Comparison of ENCODE assay signal across 1 cellular context in the genomic region with DNA sequence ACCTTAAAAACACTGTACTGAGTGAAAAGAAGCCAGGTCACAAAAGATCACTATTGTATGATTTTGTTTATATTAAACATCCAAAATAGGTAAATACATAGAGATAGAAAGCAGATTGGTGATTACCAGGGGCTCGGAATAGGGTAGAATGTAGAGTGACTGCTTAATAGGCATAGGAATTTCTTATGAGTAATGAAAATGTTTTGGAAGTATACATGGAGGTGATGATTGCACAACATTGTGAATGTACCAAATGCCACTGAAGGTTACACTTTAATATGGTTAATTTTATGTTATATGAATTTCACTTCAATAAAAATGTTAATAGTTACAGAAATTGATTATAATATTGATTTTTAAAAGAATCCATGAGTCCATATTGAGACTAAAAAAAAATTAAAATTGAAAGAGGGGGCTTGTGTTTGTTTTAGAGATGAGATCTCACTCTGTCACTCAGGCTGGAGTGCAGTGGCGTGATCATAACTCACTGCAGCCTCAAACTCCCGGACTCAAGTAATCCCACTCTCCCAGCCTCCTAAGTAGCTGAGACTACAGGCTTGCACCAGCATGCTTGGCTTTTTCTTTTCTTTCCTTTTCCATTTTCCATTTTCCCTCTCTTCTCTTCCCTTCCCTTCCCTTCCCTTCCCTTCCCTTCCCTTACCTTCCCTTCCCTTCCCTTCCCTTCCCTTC.
A peak's percentile ranks its signal among the peaks of the same experiment; 100 is the strongest.
TF ChIP-seq lines count a peak whose summit lies in the region.

No MANE protein-coding gene starts in this region.

TF ChIP-seq in K562, 482 proteins besides CTCF, POLR2A, EP300 and RAD21 (continued from another document and continues in another):
- TF ChIP-seq, protein P1, sequence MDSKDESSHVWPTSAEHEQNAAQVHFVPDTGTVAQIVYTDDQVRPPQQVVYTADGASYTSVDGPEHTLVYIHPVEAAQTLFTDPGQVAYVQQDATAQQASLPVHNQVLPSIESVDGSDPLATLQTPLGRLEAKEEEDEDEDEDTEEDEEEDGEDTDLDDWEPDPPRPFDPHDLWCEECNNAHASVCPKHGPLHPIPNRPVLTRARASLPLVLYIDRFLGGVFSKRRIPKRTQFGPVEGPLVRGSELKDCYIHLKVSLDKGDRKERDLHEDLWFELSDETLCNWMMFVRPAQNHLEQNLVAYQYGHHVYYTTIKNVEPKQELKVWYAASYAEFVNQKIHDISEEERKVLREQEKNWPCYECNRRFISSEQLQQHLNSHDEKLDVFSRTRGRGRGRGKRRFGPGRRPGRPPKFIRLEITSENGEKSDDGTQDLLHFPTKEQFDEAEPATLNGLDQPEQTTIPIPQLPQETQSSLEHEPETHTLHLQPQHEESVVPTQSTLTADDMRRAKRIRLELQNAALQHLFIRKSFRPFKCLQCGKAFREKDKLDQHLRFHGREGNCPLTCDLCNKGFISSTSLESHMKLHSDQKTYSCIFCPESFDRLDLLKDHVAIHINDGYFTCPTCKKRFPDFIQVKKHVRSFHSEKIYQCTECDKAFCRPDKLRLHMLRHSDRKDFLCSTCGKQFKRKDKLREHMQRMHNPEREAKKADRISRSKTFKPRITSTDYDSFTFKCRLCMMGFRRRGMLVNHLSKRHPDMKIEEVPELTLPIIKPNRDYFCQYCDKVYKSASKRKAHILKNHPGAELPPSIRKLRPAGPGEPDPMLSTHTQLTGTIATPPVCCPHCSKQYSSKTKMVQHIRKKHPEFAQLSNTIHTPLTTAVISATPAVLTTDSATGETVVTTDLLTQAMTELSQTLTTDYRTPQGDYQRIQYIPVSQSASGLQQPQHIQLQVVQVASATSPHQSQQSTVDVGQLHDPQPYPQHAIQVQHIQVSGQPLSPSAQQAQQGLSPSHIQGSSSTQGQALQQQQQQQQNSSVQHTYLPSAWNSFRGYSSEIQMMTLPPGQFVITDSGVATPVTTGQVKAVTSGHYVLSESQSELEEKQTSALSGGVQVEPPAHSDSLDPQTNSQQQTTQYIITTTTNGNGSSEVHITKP (IDR thresholded peaks at IDR 0.05; ENCODE audit: partially characterized antibody): peak; percentile 23
- TF ChIP-seq KLF13 (tag; IDR thresholded peaks at IDR 0.05; ENCODE audit: borderline replicate concordance, low read depth) (no peak), HSF4 (CRISPR knock-in tag; IDR thresholded peaks at IDR 0.05; ENCODE audit: borderline replicate concordance) (no peak), LARP7 (IDR thresholded peaks at IDR 0.05) (no peak), EZH2 (IDR thresholded peaks at IDR 0.05; ENCODE audit: borderline replicate concordance, low read depth, low read length) (no peak), ZNF696 (CRISPR knock-in tag; conservative IDR thresholded peaks at IDR 0.05) (no peak), POLR2B (IDR thresholded peaks at IDR 0.05; ENCODE audit: low read depth, partially characterized antibody) (no peak), HNRNPK (IDR thresholded peaks at IDR 0.05; ENCODE audit: low read depth, low read length, poor library complexity, severe bottlenecking) (peak; percentile 51), POLR3A (IDR thresholded peaks at IDR 0.05; ENCODE audit: borderline replicate concordance, extremely low read depth, insufficient read depth, insufficient read length) (no peak), ZNF76 (CRISPR knock-in tag; IDR thresholded peaks at IDR 0.05; ENCODE audit: borderline replicate concordance) (no peak)
- TF ChIP-seq, protein P2, sequence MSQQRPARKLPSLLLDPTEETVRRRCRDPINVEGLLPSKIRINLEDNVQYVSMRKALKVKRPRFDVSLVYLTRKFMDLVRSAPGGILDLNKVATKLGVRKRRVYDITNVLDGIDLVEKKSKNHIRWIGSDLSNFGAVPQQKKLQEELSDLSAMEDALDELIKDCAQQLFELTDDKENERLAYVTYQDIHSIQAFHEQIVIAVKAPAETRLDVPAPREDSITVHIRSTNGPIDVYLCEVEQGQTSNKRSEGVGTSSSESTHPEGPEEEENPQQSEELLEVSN (IDR thresholded peaks at IDR 0.05; ENCODE audit: borderline replicate concordance in 1 of 2, extremely low read depth in 1 of 2, insufficient read depth in 1 of 2, insufficient read length in 1 of 2, low read depth in 1 of 2, low read length in 1 of 2, poor library complexity in 1 of 2, severe bottlenecking in 1 of 2): no peak
- TF ChIP-seq, protein P3, sequence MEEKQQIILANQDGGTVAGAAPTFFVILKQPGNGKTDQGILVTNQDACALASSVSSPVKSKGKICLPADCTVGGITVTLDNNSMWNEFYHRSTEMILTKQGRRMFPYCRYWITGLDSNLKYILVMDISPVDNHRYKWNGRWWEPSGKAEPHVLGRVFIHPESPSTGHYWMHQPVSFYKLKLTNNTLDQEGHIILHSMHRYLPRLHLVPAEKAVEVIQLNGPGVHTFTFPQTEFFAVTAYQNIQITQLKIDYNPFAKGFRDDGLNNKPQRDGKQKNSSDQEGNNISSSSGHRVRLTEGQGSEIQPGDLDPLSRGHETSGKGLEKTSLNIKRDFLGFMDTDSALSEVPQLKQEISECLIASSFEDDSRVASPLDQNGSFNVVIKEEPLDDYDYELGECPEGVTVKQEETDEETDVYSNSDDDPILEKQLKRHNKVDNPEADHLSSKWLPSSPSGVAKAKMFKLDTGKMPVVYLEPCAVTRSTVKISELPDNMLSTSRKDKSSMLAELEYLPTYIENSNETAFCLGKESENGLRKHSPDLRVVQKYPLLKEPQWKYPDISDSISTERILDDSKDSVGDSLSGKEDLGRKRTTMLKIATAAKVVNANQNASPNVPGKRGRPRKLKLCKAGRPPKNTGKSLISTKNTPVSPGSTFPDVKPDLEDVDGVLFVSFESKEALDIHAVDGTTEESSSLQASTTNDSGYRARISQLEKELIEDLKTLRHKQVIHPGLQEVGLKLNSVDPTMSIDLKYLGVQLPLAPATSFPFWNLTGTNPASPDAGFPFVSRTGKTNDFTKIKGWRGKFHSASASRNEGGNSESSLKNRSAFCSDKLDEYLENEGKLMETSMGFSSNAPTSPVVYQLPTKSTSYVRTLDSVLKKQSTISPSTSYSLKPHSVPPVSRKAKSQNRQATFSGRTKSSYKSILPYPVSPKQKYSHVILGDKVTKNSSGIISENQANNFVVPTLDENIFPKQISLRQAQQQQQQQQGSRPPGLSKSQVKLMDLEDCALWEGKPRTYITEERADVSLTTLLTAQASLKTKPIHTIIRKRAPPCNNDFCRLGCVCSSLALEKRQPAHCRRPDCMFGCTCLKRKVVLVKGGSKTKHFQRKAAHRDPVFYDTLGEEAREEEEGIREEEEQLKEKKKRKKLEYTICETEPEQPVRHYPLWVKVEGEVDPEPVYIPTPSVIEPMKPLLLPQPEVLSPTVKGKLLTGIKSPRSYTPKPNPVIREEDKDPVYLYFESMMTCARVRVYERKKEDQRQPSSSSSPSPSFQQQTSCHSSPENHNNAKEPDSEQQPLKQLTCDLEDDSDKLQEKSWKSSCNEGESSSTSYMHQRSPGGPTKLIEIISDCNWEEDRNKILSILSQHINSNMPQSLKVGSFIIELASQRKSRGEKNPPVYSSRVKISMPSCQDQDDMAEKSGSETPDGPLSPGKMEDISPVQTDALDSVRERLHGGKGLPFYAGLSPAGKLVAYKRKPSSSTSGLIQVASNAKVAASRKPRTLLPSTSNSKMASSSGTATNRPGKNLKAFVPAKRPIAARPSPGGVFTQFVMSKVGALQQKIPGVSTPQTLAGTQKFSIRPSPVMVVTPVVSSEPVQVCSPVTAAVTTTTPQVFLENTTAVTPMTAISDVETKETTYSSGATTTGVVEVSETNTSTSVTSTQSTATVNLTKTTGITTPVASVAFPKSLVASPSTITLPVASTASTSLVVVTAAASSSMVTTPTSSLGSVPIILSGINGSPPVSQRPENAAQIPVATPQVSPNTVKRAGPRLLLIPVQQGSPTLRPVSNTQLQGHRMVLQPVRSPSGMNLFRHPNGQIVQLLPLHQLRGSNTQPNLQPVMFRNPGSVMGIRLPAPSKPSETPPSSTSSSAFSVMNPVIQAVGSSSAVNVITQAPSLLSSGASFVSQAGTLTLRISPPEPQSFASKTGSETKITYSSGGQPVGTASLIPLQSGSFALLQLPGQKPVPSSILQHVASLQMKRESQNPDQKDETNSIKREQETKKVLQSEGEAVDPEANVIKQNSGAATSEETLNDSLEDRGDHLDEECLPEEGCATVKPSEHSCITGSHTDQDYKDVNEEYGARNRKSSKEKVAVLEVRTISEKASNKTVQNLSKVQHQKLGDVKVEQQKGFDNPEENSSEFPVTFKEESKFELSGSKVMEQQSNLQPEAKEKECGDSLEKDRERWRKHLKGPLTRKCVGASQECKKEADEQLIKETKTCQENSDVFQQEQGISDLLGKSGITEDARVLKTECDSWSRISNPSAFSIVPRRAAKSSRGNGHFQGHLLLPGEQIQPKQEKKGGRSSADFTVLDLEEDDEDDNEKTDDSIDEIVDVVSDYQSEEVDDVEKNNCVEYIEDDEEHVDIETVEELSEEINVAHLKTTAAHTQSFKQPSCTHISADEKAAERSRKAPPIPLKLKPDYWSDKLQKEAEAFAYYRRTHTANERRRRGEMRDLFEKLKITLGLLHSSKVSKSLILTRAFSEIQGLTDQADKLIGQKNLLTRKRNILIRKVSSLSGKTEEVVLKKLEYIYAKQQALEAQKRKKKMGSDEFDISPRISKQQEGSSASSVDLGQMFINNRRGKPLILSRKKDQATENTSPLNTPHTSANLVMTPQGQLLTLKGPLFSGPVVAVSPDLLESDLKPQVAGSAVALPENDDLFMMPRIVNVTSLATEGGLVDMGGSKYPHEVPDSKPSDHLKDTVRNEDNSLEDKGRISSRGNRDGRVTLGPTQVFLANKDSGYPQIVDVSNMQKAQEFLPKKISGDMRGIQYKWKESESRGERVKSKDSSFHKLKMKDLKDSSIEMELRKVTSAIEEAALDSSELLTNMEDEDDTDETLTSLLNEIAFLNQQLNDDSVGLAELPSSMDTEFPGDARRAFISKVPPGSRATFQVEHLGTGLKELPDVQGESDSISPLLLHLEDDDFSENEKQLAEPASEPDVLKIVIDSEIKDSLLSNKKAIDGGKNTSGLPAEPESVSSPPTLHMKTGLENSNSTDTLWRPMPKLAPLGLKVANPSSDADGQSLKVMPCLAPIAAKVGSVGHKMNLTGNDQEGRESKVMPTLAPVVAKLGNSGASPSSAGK (IDR thresholded peaks at IDR 0.05): no peak
- TF ChIP-seq, protein P4, sequence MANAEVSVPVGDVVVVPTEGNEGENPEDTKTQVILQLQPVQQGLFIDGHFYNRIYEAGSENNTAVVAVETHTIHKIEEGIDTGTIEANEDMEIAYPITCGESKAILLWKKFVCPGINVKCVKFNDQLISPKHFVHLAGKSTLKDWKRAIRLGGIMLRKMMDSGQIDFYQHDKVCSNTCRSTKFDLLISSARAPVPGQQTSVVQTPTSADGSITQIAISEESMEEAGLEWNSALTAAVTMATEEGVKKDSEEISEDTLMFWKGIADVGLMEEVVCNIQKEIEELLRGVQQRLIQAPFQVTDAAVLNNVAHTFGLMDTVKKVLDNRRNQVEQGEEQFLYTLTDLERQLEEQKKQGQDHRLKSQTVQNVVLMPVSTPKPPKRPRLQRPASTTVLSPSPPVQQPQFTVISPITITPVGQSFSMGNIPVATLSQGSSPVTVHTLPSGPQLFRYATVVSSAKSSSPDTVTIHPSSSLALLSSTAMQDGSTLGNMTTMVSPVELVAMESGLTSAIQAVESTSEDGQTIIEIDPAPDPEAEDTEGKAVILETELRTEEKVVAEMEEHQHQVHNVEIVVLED (CRISPR knock-in tag; IDR thresholded peaks at IDR 0.05): no peak
- TF ChIP-seq, protein P5, sequence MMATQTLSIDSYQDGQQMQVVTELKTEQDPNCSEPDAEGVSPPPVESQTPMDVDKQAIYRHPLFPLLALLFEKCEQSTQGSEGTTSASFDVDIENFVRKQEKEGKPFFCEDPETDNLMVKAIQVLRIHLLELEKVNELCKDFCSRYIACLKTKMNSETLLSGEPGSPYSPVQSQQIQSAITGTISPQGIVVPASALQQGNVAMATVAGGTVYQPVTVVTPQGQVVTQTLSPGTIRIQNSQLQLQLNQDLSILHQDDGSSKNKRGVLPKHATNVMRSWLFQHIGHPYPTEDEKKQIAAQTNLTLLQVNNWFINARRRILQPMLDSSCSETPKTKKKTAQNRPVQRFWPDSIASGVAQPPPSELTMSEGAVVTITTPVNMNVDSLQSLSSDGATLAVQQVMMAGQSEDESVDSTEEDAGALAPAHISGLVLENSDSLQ (IDR thresholded peaks at IDR 0.05): peak; percentile 68
- TF ChIP-seq, protein P6, sequence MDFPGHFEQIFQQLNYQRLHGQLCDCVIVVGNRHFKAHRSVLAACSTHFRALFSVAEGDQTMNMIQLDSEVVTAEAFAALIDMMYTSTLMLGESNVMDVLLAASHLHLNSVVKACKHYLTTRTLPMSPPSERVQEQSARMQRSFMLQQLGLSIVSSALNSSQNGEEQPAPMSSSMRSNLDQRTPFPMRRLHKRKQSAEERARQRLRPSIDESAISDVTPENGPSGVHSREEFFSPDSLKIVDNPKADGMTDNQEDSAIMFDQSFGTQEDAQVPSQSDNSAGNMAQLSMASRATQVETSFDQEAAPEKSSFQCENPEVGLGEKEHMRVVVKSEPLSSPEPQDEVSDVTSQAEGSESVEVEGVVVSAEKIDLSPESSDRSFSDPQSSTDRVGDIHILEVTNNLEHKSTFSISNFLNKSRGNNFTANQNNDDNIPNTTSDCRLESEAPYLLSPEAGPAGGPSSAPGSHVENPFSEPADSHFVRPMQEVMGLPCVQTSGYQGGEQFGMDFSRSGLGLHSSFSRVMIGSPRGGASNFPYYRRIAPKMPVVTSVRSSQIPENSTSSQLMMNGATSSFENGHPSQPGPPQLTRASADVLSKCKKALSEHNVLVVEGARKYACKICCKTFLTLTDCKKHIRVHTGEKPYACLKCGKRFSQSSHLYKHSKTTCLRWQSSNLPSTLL (IDR thresholded peaks at IDR 0.05): no peak
- TF ChIP-seq, protein P7, sequence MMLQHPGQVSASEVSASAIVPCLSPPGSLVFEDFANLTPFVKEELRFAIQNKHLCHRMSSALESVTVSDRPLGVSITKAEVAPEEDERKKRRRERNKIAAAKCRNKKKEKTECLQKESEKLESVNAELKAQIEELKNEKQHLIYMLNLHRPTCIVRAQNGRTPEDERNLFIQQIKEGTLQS (IDR thresholded peaks at IDR 0.05): no peak
- TF ChIP-seq, protein P7 (CRISPR knock-in tag; conservative IDR thresholded peaks at IDR 0.05): no peak
- TF ChIP-seq, protein P8, sequence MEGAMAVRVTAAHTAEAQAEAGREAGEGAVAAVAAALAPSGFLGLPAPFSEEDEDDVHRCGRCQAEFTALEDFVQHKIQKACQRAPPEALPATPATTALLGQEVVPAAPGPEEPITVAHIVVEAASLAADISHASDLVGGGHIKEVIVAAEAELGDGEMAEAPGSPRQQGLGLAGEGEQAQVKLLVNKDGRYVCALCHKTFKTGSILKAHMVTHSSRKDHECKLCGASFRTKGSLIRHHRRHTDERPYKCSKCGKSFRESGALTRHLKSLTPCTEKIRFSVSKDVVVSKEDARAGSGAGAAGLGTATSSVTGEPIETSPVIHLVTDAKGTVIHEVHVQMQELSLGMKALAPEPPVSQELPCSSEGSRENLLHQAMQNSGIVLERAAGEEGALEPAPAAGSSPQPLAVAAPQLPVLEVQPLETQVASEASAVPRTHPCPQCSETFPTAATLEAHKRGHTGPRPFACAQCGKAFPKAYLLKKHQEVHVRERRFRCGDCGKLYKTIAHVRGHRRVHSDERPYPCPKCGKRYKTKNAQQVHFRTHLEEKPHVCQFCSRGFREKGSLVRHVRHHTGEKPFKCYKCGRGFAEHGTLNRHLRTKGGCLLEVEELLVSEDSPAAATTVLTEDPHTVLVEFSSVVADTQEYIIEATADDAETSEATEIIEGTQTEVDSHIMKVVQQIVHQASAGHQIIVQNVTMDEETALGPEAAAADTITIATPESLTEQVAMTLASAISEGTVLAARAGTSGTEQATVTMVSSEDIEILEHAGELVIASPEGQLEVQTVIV (CRISPR knock-in tag; IDR thresholded peaks at IDR 0.05; ENCODE audit: borderline replicate concordance): no peak
